ENCODE assay signal across 1 cellular context in the genomic region with DNA sequence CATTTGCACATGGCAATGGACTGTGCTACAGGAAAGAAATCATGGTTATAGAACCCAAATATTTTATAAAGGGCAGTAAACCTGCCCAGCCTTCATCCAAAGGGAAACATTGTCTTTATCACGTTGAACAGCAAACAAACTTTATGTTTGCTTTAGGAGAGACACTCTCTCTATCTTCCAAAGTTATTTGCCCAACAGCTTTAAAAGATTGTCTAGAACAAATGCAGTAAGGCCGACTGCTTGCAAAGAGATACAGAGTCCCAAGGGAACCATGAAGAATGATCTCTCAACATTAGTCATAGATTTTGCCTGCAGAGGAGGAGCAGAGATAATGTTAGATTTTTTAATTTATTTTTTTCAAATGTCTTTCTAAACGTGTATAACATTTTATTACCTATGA.
TF ChIP-seq lines count a peak whose summit lies in the region.

No MANE protein-coding gene starts in this region.

TF ChIP-seq in WTC11, 78 proteins besides CTCF, POLR2A, EP300 and RAD21 (continued from another document):
- TF ChIP-seq, protein P1, sequence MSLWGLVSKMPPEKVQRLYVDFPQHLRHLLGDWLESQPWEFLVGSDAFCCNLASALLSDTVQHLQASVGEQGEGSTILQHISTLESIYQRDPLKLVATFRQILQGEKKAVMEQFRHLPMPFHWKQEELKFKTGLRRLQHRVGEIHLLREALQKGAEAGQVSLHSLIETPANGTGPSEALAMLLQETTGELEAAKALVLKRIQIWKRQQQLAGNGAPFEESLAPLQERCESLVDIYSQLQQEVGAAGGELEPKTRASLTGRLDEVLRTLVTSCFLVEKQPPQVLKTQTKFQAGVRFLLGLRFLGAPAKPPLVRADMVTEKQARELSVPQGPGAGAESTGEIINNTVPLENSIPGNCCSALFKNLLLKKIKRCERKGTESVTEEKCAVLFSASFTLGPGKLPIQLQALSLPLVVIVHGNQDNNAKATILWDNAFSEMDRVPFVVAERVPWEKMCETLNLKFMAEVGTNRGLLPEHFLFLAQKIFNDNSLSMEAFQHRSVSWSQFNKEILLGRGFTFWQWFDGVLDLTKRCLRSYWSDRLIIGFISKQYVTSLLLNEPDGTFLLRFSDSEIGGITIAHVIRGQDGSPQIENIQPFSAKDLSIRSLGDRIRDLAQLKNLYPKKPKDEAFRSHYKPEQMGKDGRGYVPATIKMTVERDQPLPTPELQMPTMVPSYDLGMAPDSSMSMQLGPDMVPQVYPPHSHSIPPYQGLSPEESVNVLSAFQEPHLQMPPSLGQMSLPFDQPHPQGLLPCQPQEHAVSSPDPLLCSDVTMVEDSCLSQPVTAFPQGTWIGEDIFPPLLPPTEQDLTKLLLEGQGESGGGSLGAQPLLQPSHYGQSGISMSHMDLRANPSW (CRISPR knock-in tag; conservative IDR thresholded peaks at IDR 0.05; ENCODE audit: low read depth) = no peak
- TF ChIP-seq, protein P2, sequence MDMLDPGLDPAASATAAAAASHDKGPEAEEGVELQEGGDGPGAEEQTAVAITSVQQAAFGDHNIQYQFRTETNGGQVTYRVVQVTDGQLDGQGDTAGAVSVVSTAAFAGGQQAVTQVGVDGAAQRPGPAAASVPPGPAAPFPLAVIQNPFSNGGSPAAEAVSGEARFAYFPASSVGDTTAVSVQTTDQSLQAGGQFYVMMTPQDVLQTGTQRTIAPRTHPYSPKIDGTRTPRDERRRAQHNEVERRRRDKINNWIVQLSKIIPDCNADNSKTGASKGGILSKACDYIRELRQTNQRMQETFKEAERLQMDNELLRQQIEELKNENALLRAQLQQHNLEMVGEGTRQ (CRISPR knock-in tag; IDR thresholded peaks at IDR 0.05) = no peak
- no peak for TF ChIP-seq NFE2L1 (CRISPR knock-in tag; IDR thresholded peaks at IDR 0.05)
- no peak for TF ChIP-seq EMX1 (CRISPR knock-in tag; IDR thresholded peaks at IDR 0.05)
- TF ChIP-seq, protein P3, sequence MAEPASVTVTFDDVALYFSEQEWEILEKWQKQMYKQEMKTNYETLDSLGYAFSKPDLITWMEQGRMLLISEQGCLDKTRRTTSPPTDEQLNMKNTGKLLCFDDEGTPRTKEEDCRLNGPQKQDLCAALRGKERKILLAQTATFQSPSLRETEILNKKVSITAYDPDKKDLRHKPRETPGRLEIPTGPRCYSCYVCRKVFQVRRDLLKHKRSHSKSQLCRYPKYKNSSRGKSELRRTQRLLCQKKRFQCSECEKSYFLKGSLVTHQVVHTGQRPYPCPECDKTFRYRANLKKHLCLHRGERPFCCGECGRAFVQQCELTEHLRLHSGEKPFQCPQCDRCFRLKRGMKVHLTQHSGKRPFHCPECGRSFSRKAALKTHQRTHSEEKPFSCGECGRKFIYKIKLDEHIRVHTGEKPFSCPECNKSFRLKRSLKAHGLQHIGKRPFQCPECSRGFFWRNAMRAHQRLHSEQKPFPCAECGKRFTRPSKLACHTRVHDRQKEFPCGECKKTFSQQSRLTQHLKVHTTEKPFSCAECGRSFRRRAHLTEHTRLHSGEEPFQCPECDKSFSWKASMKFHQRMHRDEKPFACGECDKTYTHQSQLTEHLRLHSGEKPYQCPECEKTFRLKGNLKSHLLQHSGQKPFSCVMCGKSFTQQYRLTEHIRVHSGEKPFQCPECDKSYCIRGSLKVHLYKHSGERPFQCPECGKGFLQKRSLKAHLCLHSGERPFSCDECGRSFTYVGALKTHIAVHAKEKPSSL (CRISPR knock-in tag; conservative IDR thresholded peaks at IDR 0.05) = no peak
- no peak for TF ChIP-seq ZBTB21 (CRISPR knock-in tag; IDR thresholded peaks at IDR 0.05; ENCODE audit: borderline replicate concordance)
- no peak for TF ChIP-seq ZNF416 (CRISPR knock-in tag; IDR thresholded peaks at IDR 0.05)
- TF ChIP-seq, protein P4, sequence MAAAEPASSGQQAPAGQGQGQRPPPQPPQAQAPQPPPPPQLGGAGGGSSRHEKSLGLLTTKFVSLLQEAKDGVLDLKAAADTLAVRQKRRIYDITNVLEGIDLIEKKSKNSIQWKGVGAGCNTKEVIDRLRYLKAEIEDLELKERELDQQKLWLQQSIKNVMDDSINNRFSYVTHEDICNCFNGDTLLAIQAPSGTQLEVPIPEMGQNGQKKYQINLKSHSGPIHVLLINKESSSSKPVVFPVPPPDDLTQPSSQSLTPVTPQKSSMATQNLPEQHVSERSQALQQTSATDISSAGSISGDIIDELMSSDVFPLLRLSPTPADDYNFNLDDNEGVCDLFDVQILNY (CRISPR knock-in tag; IDR thresholded peaks at IDR 0.05) = no peak
- no peak for TF ChIP-seq FOXP1 (CRISPR knock-in tag; IDR thresholded peaks at IDR 0.05; ENCODE audit: borderline replicate concordance)
- TF ChIP-seq, protein P5, sequence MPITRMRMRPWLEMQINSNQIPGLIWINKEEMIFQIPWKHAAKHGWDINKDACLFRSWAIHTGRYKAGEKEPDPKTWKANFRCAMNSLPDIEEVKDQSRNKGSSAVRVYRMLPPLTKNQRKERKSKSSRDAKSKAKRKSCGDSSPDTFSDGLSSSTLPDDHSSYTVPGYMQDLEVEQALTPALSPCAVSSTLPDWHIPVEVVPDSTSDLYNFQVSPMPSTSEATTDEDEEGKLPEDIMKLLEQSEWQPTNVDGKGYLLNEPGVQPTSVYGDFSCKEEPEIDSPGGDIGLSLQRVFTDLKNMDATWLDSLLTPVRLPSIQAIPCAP (CRISPR knock-in tag; IDR thresholded peaks at IDR 0.05) = no peak
- TF ChIP-seq ATF1 (CRISPR knock-in tag; IDR thresholded peaks at IDR 0.05) = no peak
- TF ChIP-seq, protein P6, sequence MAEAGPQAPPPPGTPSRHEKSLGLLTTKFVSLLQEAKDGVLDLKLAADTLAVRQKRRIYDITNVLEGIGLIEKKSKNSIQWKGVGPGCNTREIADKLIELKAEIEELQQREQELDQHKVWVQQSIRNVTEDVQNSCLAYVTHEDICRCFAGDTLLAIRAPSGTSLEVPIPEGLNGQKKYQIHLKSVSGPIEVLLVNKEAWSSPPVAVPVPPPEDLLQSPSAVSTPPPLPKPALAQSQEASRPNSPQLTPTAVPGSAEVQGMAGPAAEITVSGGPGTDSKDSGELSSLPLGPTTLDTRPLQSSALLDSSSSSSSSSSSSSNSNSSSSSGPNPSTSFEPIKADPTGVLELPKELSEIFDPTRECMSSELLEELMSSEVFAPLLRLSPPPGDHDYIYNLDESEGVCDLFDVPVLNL (CRISPR knock-in tag; IDR thresholded peaks at IDR 0.05; ENCODE audit: borderline replicate concordance, low read depth) = no peak
- TF ChIP-seq, protein P7, sequence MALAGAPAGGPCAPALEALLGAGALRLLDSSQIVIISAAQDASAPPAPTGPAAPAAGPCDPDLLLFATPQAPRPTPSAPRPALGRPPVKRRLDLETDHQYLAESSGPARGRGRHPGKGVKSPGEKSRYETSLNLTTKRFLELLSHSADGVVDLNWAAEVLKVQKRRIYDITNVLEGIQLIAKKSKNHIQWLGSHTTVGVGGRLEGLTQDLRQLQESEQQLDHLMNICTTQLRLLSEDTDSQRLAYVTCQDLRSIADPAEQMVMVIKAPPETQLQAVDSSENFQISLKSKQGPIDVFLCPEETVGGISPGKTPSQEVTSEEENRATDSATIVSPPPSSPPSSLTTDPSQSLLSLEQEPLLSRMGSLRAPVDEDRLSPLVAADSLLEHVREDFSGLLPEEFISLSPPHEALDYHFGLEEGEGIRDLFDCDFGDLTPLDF (CRISPR knock-in tag; IDR thresholded peaks at IDR 0.05) = no peak
- TF ChIP-seq RORB (CRISPR knock-in tag; IDR thresholded peaks at IDR 0.05) = no peak
- no peak for TF ChIP-seq ZNF671 (CRISPR knock-in tag; IDR thresholded peaks at IDR 0.05)
- TF ChIP-seq, protein P8, sequence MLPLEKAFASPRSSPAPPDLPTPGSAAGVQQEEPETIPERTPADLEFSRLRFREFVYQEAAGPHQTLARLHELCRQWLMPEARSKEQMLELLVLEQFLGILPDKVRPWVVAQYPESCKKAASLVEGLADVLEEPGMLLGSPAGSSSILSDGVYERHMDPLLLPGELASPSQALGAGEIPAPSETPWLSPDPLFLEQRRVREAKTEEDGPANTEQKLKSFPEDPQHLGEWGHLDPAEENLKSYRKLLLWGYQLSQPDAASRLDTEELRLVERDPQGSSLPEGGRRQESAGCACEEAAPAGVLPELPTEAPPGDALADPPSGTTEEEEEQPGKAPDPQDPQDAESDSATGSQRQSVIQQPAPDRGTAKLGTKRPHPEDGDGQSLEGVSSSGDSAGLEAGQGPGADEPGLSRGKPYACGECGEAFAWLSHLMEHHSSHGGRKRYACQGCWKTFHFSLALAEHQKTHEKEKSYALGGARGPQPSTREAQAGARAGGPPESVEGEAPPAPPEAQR (CRISPR knock-in tag; IDR thresholded peaks at IDR 0.05) = no peak
